ENCODE assay signal across 2 cellular contexts in genomic region chr1:57621776-57622175, GRCh38.
TF ChIP-seq lines count a peak whose summit lies in the region.

No MANE protein-coding gene starts in this region.

TF ChIP-seq in HEK293, 187 proteins besides CTCF, POLR2A, EP300 and RAD21 (continued from another document):
- no peak for TF ChIP-seq TSHZ1 (tag by site-specific recombination; IDR thresholded peaks at IDR 0.05; ENCODE audit: borderline replicate concordance)

TF ChIP-seq in K562, 482 proteins besides CTCF, POLR2A, EP300 and RAD21 (continued from another document):
- TF ChIP-seq E2F5 (CRISPR knock-in tag; IDR thresholded peaks at IDR 0.05) (no peak), POLR2B (IDR thresholded peaks at IDR 0.05; ENCODE audit: low read depth, partially characterized antibody) (no peak), ZNF445 (CRISPR knock-in tag; IDR thresholded peaks at IDR 0.05; ENCODE audit: low read depth) (no peak), GTF2F1 (IDR thresholded peaks at IDR 0.05; ENCODE audit: low read depth, low read length) (no peak), ZNF239 (CRISPR knock-in tag; IDR thresholded peaks at IDR 0.05) (peak; percentile 95)
